ENCODE assay signal across 8 cellular contexts in genomic region chr5:56269216-56269927, GRCh38. TPM values are rescaled to one million over a fixed set of nuclear protein-coding genes. Genes with fewer than 3 reads are reported as not detected.
DNase-seq lines count a peak whose midpoint lies in the region; ATAC-seq and TF ChIP-seq lines count a peak whose summit lies in the region.

No MANE protein-coding gene starts in this region.

- peak in 1 of 2 donors; percentile 36 for ATAC-seq in activated naive CD4-positive, alpha-beta T cell treated with anti-CD3 and anti-CD28 coated beads, Interleukin-2, amount 50 U/mL, for 72 hours
- peak; percentile 57 for ATAC-seq in HG03457 (IDR thresholded peaks at IDR 0.05; ENCODE audit: unreplicated experiment)

- no peaks in the 10 kb centered on the region for H3K36me3 Mint-ChIP-seq in activated naive CD4-positive, alpha-beta T cell treated with anti-CD3 and anti-CD28 coated beads, Interleukin-2, amount 50 U/mL, for 72 hours
- no peaks in the 10 kb centered on the region for H3K36me3 Mint-ChIP-seq in osteocyte (ENCODE audit: unreplicated experiment)

- no peaks in the 10 kb centered on the region for H3K9me3 Mint-ChIP-seq in activated naive CD4-positive, alpha-beta T cell treated with anti-CD3 and anti-CD28 coated beads, Interleukin-2, amount 50 U/mL, for 72 hours
- no peaks in the 10 kb centered on the region for H3K9me3 Mint-ChIP-seq in osteocyte (ENCODE audit: unreplicated experiment)

- 49 to 53% methylated on average over 6 of the region's 6 CpGs for WGBS in esophagus squamous epithelium, 2 donors

- H3K27ac ChIP-seq in SU-DHL-6 (ENCODE audit: low read depth, low read length) (no peak overlapping the region), esophagus squamous epithelium (no peak overlapping the region)

- no peaks in the 10 kb centered on the region for H3K36me3 ChIP-seq in SU-DHL-6 (ENCODE audit: low read length)
- H3K36me3 ChIP-seq in esophagus squamous epithelium, result no peaks in the 10 kb centered on the region

- no peaks in the 10 kb centered on the region for H3F3A ChIP-seq in SU-DHL-6 (ENCODE audit: insufficient read depth)

- no peaks in the 10 kb centered on the region for H3K79me2 ChIP-seq in SU-DHL-6 (ENCODE audit: insufficient read depth, low read length)

- intact Hi-C loops in esophagus squamous epithelium (cut with DNase I), result no loop called here

- H3K4me3 ChIP-seq in SU-DHL-6 (ENCODE audit: insufficient read depth, low read length, poor library complexity, severe bottlenecking) (no peak overlapping the region), esophagus squamous epithelium (no peak overlapping the region)

- no peaks in the 10 kb centered on the region for H4K20me1 ChIP-seq in SU-DHL-6 (ENCODE audit: low read depth, low read length)

- no peaks in the 10 kb centered on the region for H3K27me3 Mint-ChIP-seq in osteocyte (ENCODE audit: unreplicated experiment)

- H3K4me1 ChIP-seq in esophagus squamous epithelium, result peaks cover 6 to 13% (median 11%) of the 10 kb centered on the region in 3 donors

- H3K27ac Mint-ChIP-seq in activated naive CD4-positive, alpha-beta T cell treated with anti-CD3 and anti-CD28 coated beads, Interleukin-2, amount 50 U/mL, for 72 hours, result peak overlapping the region; percentile 1 to 80
- peak overlapping the region; percentile 80 for H3K27ac Mint-ChIP-seq in osteocyte (ENCODE audit: unreplicated experiment)

- H3K4me1 Mint-ChIP-seq in osteocyte (ENCODE audit: unreplicated experiment), result peaks cover 24% of the 10 kb centered on the region

- H3K9me2 ChIP-seq in SU-DHL-6 (replicated peaks; ENCODE audit: insufficient read depth, low read length), result no peaks in the 10 kb centered on the region

- no peak overlapping the region for H2AFZ ChIP-seq in SU-DHL-6 (ENCODE audit: low read depth, low read length, severe bottlenecking)

- TF ChIP-seq POLR2A in esophagus squamous epithelium (IDR thresholded peaks at IDR 0.05), result no peak

- TF ChIP-seq CTCF in SU-DHL-6 (IDR thresholded peaks at IDR 0.05; ENCODE audit: insufficient read depth, low read length, poor library complexity, severe bottlenecking), result peak; percentile 11
- TF ChIP-seq CTCF in esophagus squamous epithelium (IDR thresholded peaks at IDR 0.05), result peak in 5 of 6 experiments; percentile 14 to 58 (median 30)
- TF ChIP-seq CTCF in osteocyte (IDR thresholded peaks at IDR 0.05), result peak; percentile 77

- no peak overlapping the region for H3K9ac ChIP-seq in SU-DHL-6 (ENCODE audit: low read length)

- H3K4me3 Mint-ChIP-seq in osteocyte (ENCODE audit: unreplicated experiment), result no peak overlapping the region

- DNase-seq in activated naive CD4-positive, alpha-beta T cell treated with anti-CD3 and anti-CD28 coated beads, Interleukin-2, amount 50 U/mL, for 72 hours (ENCODE audit: low spot score in 2 of 2), result no peak
- no peak for DNase-seq in activated naive CD4-positive, alpha-beta T cell (lab: John Stamatoyannopoulos, UW)
- DNase-seq in esophagus squamous epithelium (lab: John Stamatoyannopoulos, UW) (no peak), osteocyte (ENCODE audit: extremely low spot score, unreplicated experiment) (no peak), HuH-7.5 (ENCODE audit: low spot score) (no peak)
- no peak for DNase-seq in effector CD4-positive, alpha-beta T cell

- no peak overlapping the region for H3K4me2 ChIP-seq in SU-DHL-6 (ENCODE audit: low read depth, low read length, poor library complexity, severe bottlenecking)

- H3K27me3 ChIP-seq in SU-DHL-6 (ENCODE audit: low read length) (no peaks in the 10 kb centered on the region), esophagus squamous epithelium (no peaks in the 10 kb centered on the region)

- no peaks in the 10 kb centered on the region for H3K9me3 ChIP-seq in SU-DHL-6 (ENCODE audit: insufficient read depth, low read length)
- no peaks in the 10 kb centered on the region for H3K9me3 ChIP-seq in esophagus squamous epithelium

RNA-seq across cellular contexts. Expression of gene ANKRD55, which starts 36.2 kb away (rescaled TPM):
- total RNA-seq in activated naive CD4-positive, alpha-beta T cell treated with anti-CD3 and anti-CD28 coated beads, Interleukin-2, amount 50 U/mL, for 72 hours, result 1 to 10 TPM; 3.7 to 6.4 TPM
- under 1 TPM in 1 of 4 donors, not detected in 3; 0.09 TPM for total RNA-seq in esophagus squamous epithelium
- total RNA-seq in osteocyte, result not detected in 2 replicates

Comparison
In these comparisons a context has a peak if more than half of its experiments do, and no peak if none do; other contexts are left out.
1. CTCF ChIP-seq: peak in every context shown above with its lines; median percentile 77 in osteocyte; 30 in esophagus squamous epithelium; 11 in SU-DHL-6.